In genomic region chr7:69654381-69654780, GRCh38 we compare ENCODE assay signal across 1 cellular context.
TF ChIP-seq lines count a peak whose summit lies in the region.

No MANE protein-coding gene starts in this region.

TF ChIP-seq in SK-N-SH treated with all-trans-retinoic acid at 6 μM for 48 hours, 23 proteins besides CTCF, POLR2A, EP300 and RAD21 (continued from another document):
- TF ChIP-seq CREB5 (CRISPR knock-in tag; IDR thresholded peaks at IDR 0.05; ENCODE audit: low read depth) (no peak), ZC3H10 (CRISPR knock-in tag; IDR thresholded peaks at IDR 0.05) (no peak)
TF ChIP-seq in SK-N-SH treated with all-trans-retinoic acid at 6 μM for 48 hours: peak in this region for 0.
